ENCODE assay signal across 21 cellular contexts in genomic region chr2:135688002-135688401, GRCh38. TPM values are rescaled to one million over a fixed set of nuclear protein-coding genes. Genes with fewer than 3 reads are reported as not detected.
DNase-seq lines count a peak whose midpoint lies in the region; ATAC-seq, FAIRE-seq and TF ChIP-seq lines count a peak whose summit lies in the region.
"Had no signal": no experiment of that assay in that cellular context is flagged by ENCODE, and none has a peak within 500 bp of the region (broad histone marks: within the 10 kb centered on the region; RNA-seq: fewer than 3 reads in every experiment).

No MANE protein-coding gene starts in this region.

- H2BK15ac ChIP-seq in IMR-90 (ENCODE audit: low read depth, low read length): no peak overlapping the region

- peak overlapping the region; percentile 86 for H3K14ac ChIP-seq in IMR-90 (replicated peaks; ENCODE audit: low read depth, low read length)

- H3K18ac ChIP-seq in IMR-90 (ENCODE audit: low read depth, low read length): no peak overlapping the region

- FAIRE-seq in GM12891 (lab: Jason Lieb, UNC) (peak; percentile 41), GM12878 (lab: Jason Lieb, UNC) (no peak)

- H2AK5ac ChIP-seq in IMR-90 (ENCODE audit: low read depth, low read length): no peak overlapping the region

- peak overlapping the region; percentile 68 for H3K27ac Mint-ChIP-seq in nephron progenitor cell
- peak overlapping the region in 1 of 7 donors; percentile 23 for H3K27ac Mint-ChIP-seq in CD4-positive, alpha-beta memory T cell

- H4K91ac ChIP-seq in IMR-90 (ENCODE audit: insufficient read depth, low read depth, low read length): no peak overlapping the region

- TF ChIP-seq RAD21 in IMR-90 (IDR thresholded peaks at IDR 0.05; ENCODE audit: low read length): no peak
- TF ChIP-seq RAD21 in GM12878 (IDR thresholded peaks at IDR 0.05; ENCODE audit: insufficient read depth, low read depth, low read length): no peak

- H2BK5ac ChIP-seq in IMR-90 (ENCODE audit: low read depth, low read length, poor library complexity, severe bottlenecking): no peak overlapping the region

- no peak overlapping the region for H3K56ac ChIP-seq in IMR-90 (ENCODE audit: extremely low read depth, insufficient read depth, low read length)

- DNase-seq in GM12891 (ENCODE audit: insufficient read length, low spot score): no peak
- peak; percentile 44 for DNase-seq in IMR-90
- DNase-seq in GM12878 (ENCODE audit: low read depth, low spot score): peak; percentile 31
- DNase-seq in nephron progenitor cell: no peak
- no peak for DNase-seq in SHP77 treated with DMSO at 0.1 percent for 48 hours (lab: John Stamatoyannopoulos, UW)
- no peak for DNase-seq in CD4-positive, alpha-beta memory T cell
- DNase-seq in HuH-7 (ENCODE audit: low spot score): no peak
- DNase-seq: activated CD4-positive, CD25-positive, alpha-beta regulatory T cell; DND-41; heart right ventricle; kidney glomerular epithelial cell; mucosa of descending colon; NCI-H187; NCI-H524 treated with DMSO at 0.1 percent for 48 hours; Peyer's patch; stomach; SW 1271 had no signal

- dilution Hi-C loops in IMR-90 (cut with HindIII; ENCODE audit: low sequenced_read_pairs, unreplicated experiment): no loop called here

- no peaks in the 10 kb centered on the region for H3K79me2 ChIP-seq in GM12878 (ENCODE audit: control insufficient read depth, insufficient read depth, low read length)
- H3K79me2 ChIP-seq: parathyroid adenoma had no signal

- H3K27me3 Mint-ChIP-seq in nephron progenitor cell (ENCODE audit: low read depth, poor library complexity): no peaks in the 10 kb centered on the region
- H3K27me3 Mint-ChIP-seq in CD4-positive, alpha-beta memory T cell: no peaks in the 10 kb centered on the region

- H2AFZ ChIP-seq in IMR-90 (replicated peaks; ENCODE audit: low read length, poor library complexity): no peak overlapping the region
- H2AFZ ChIP-seq in GM12878 (ENCODE audit: control insufficient read depth, low read depth, low read length): peak overlapping the region; percentile 2
- H2AFZ ChIP-seq: parathyroid adenoma had no signal

- 0 out of 4 replicates have a peak overlapping the region, but pooled peaks of 1 of the 2 experiments have one; percentile 4 for H4K8ac ChIP-seq in IMR-90 (ENCODE audit: low read depth in 2 of 2, low read length in 2 of 2)

- peak; percentile 63; the same call in 1 of the 2 replicates for ATAC-seq in IMR-90 (ENCODE audit: low read depth)
- peak; percentile 77 for ATAC-seq in GM12878
- ATAC-seq: heart right ventricle, mucosa of descending colon had no signal

- peak in 1 of 2 experiments; percentile 53; a peak in 1 of 4 replicates for TF ChIP-seq EP300 in GM12878 (IDR thresholded peaks at IDR 0.05; ENCODE audit: borderline replicate concordance in 1 of 2, control insufficient read depth in 1 of 2, low read depth in 2 of 2, low read length in 2 of 2)

- CTCF ChIA-PET in IMR-90 (lab: Yijun Ruan, JAX): interaction anchor here (0.6 kb wide), 2 partner anchors 27 to 976 kb away, joined by 3 read pairs; no protein-coding TSS in a partner anchor
- CTCF ChIA-PET in GM12878 (lab: Yijun Ruan, JAX): interaction anchor here (3.1 kb wide), 1 partner anchor 22 kb away, joined by 16 read pairs; no protein-coding TSS in a partner anchor
- CTCF ChIA-PET in CD4-positive, alpha-beta memory T cell (lab: Charles Lee; ENCODE audit: partially characterized antibody): no interaction called here

- intact Hi-C loops in IMR-90 (cut with micrococcal nuclease) (no loop called here), GM12878 (cut with micrococcal nuclease; ENCODE audit: unreplicated experiment) (no loop called here)
- intact Hi-C loops in CD4-positive, alpha-beta memory T cell (cut with micrococcal nuclease): no loop called here

- H3K9ac ChIP-seq in IMR-90 (ENCODE audit: low read depth, low read length): no peak overlapping the region
- H3K9ac ChIP-seq in GM12878 (ENCODE audit: control insufficient read depth, insufficient read depth, low read length): no peak overlapping the region
- H3K9ac ChIP-seq: BLaER1 treated with 17β-estradiol and CSF1 and Interleukin-3, amounts not matched to agents 10 nM and 100 nM; KMS-11; parathyroid adenoma had no signal

- no peaks in the 10 kb centered on the region for H3K9me3 Mint-ChIP-seq in nephron progenitor cell
- peaks cover 0 to 2% (median 0%) of the 10 kb centered on the region in 8 donors for H3K9me3 Mint-ChIP-seq in CD4-positive, alpha-beta memory T cell

- SMC1A ChIA-PET in GM12878 (lab: Charles Lee; ENCODE audit: uncharacterized antibody, unreplicated experiment): interaction anchor here (1.4 to 2.9 kb wide), 5 partner anchors 18 to 699 kb away, joined by 3 to 11 read pairs (median 7); no protein-coding TSS in a partner anchor

- no peak overlapping the region for H2BK20ac ChIP-seq in IMR-90 (ENCODE audit: low read depth, low read length)

- H3K23ac ChIP-seq in IMR-90 (ENCODE audit: low read depth, low read length): 0 out of 2 replicates have a peak overlapping the region, but pooled peaks have one; percentile 63

- POLR2A ChIA-PET in IMR-90 (lab: Charles Lee; ENCODE audit: unreplicated experiment) (no interaction called here), GM12878 (lab: Charles Lee) (interaction anchor here (1.0 to 1.2 kb wide), 2 partner anchors 9 to 15 kb away, joined by 3 to 4 read pairs; no protein-coding TSS in a partner anchor)
- POLR2A ChIA-PET in CD4-positive, alpha-beta memory T cell (lab: Charles Lee; ENCODE audit: partially characterized antibody): no interaction called here

- no peak overlapping the region for H2AK9ac ChIP-seq in IMR-90 (replicated peaks; ENCODE audit: low read depth, low read length, poor library complexity)

- no peak overlapping the region for H4K5ac ChIP-seq in IMR-90 (ENCODE audit: low read depth, low read length)

- RAD21 ChIA-PET in GM12878 (lab: Charles Lee; ENCODE audit: unreplicated experiment): interaction anchor here (1.3 kb wide), 1 partner anchor 323 kb away, joined by 3 read pairs; no protein-coding TSS in a partner anchor

- H2BK120ac ChIP-seq in IMR-90 (ENCODE audit: low read depth, low read length): no peak overlapping the region

- BruUV-seq in IMR-90 (replicated peaks; lab: Mats Ljungman, UMichigan): no TSS peak
- no TSS peak for BruUV-seq in GM12878 (replicated peaks; lab: Mats Ljungman, UMichigan)

- no peak overlapping the region for H3K4me3 ChIP-seq in IMR-90 (ENCODE audit: insufficient read depth, low read depth, low read length)
- H3K4me3 ChIP-seq in GM12878: 0 out of 2 replicates have a peak overlapping the region, but pooled peaks have one; percentile 9
- H3K4me3 ChIP-seq in CD4-positive, alpha-beta memory T cell (ENCODE audit: low read length in 2 of 2): no peak overlapping the region
- H3K4me3 ChIP-seq: BLaER1 treated with 17β-estradiol and CSF1 and Interleukin-3, amounts not matched to agents 10 nM and 100 nM; heart right ventricle; mucosa of descending colon; Peyer's patch; stomach had no signal

- H3K36me3 ChIP-seq in IMR-90 (ENCODE audit: control insufficient read depth, insufficient read depth, low read length) (no peaks in the 10 kb centered on the region), GM12878 (ENCODE audit: control insufficient read depth in 2 of 2, insufficient read depth in 2 of 2, low read length in 1 of 2) (no peaks in the 10 kb centered on the region)
- no peaks in the 10 kb centered on the region for H3K36me3 ChIP-seq in CD4-positive, alpha-beta memory T cell (ENCODE audit: insufficient read depth, low read length)
- H3K36me3 ChIP-seq: Peyer's patch had no signal

- no peaks in the 10 kb centered on the region for H3K27me3 ChIP-seq in IMR-90 (ENCODE audit: control insufficient read depth, insufficient read depth, low read length)
- no peaks in the 10 kb centered on the region for H3K27me3 ChIP-seq in GM12878 (replicated peaks in 1 of 2; ENCODE audit: control insufficient read depth in 2 of 2, insufficient read depth in 2 of 2, low read length in 1 of 2)
- no peaks in the 10 kb centered on the region for H3K27me3 ChIP-seq in CD4-positive, alpha-beta memory T cell (ENCODE audit: insufficient read depth, low read length)
- H3K27me3 ChIP-seq: BLaER1 treated with 17β-estradiol and CSF1 and Interleukin-3, amounts not matched to agents 10 nM and 100 nM; heart right ventricle; Peyer's patch; stomach had no signal

- WGBS in IMR-90 (ENCODE audit: extremely low coverage in 2 of 2, insufficient read length in 1 of 2), 2 experiments: no CpG with 5 or more reads among the region's 5 CpGs
- 40% methylated on average over 5 of the region's 5 CpGs for WGBS in GM12878 (ENCODE audit: insufficient coverage, insufficient replicate concordance, low lambda C conversion rate, missing lambda C conversion rate)

- TF ChIP-seq CTCF in IMR-90 (conservative IDR thresholded peaks at IDR 0.05; ENCODE audit: low read depth, low read length) (no peak), GM12878 (IDR thresholded peaks at IDR 0.05 in 2 of 3, conservative IDR thresholded peaks at IDR 0.05 in 1 of 3; ENCODE audit: control insufficient read depth in 2 of 3, extremely low read depth in 1 of 3, insufficient read depth in 1 of 3, low read depth in 3 of 3, low read length in 3 of 3) (no peak), nephron progenitor cell (IDR thresholded peaks at IDR 0.05) (no peak)

- H3K9me3 ChIP-seq in IMR-90 (ENCODE audit: control insufficient read depth, insufficient read depth, low read length) (no peaks in the 10 kb centered on the region), GM12878 (replicated peaks; ENCODE audit: control insufficient read depth, insufficient read depth, low read length) (no peaks in the 10 kb centered on the region)
- H3K9me3 ChIP-seq in CD4-positive, alpha-beta memory T cell (ENCODE audit: control insufficient read depth in 1 of 2, low read length in 2 of 2): no peaks in the 10 kb centered on the region
- H3K9me3 ChIP-seq: BLaER1 treated with 17β-estradiol and CSF1 and Interleukin-3, amounts not matched to agents 10 nM and 100 nM; heart right ventricle; mucosa of descending colon; Peyer's patch; stomach had no signal

- H4K20me1 ChIP-seq in IMR-90 (ENCODE audit: insufficient read depth, low read length) (no peaks in the 10 kb centered on the region), GM12878 (ENCODE audit: control insufficient read depth, insufficient read depth) (no peaks in the 10 kb centered on the region)
- H4K20me1 ChIP-seq: BLaER1 treated with 17β-estradiol and CSF1 and Interleukin-3, amounts not matched to agents 10 nM and 100 nM had no signal

- H3K9me1 ChIP-seq in IMR-90 (ENCODE audit: insufficient read depth, low read length): peaks cover 2% of the 10 kb centered on the region

- peaks cover 0 to 2% of the 10 kb centered on the region in 2 experiments; a peak in 1 of 4 replicates for H3K79me1 ChIP-seq in IMR-90 (ENCODE audit: low read depth in 1 of 2, low read length in 2 of 2)

- no peak overlapping the region for H3K27ac ChIP-seq in IMR-90 (ENCODE audit: insufficient read depth, low read length)
- H3K27ac ChIP-seq in GM12878 (ENCODE audit: control insufficient read depth, insufficient read depth): peak overlapping the region; percentile 34
- no peak overlapping the region for H3K27ac ChIP-seq in CD4-positive, alpha-beta memory T cell (ENCODE audit: low read depth, low read length)
- H3K27ac ChIP-seq: heart right ventricle, HL-60, KMS-11, parathyroid adenoma, Peyer's patch, stomach had no signal

- H3K4me1 ChIP-seq in IMR-90 (ENCODE audit: control insufficient read depth, insufficient read depth, low read length) (peaks cover 2% of the 10 kb centered on the region; the same call in 1 of the 2 replicates), GM12878 (ENCODE audit: control insufficient read depth, insufficient read depth, low read length) (peaks cover 17% of the 10 kb centered on the region)
- H3K4me1 ChIP-seq in CD4-positive, alpha-beta memory T cell (ENCODE audit: insufficient read depth, low read length): peaks cover 11% of the 10 kb centered on the region
- H3K4me1 ChIP-seq: heart right ventricle, parathyroid adenoma, Peyer's patch, stomach had no signal

- H3K36me3 Mint-ChIP-seq in nephron progenitor cell (ENCODE audit: low read depth): peaks cover 47% of the 10 kb centered on the region
- peaks cover 13 to 27% of the 10 kb centered on the region in 2 donors for H3K36me3 Mint-ChIP-seq in CD4-positive, alpha-beta memory T cell

- no peak overlapping the region for H3K4me3 Mint-ChIP-seq in nephron progenitor cell
- H3K4me3 Mint-ChIP-seq in CD4-positive, alpha-beta memory T cell: no peak overlapping the region

- H3K4me2 ChIP-seq in IMR-90 (ENCODE audit: low read depth, low read length) (peak overlapping the region; percentile 4; the same call in 1 of the 2 replicates), GM12878 (ENCODE audit: control insufficient read depth, insufficient read depth) (0 out of 2 replicates have a peak overlapping the region, but pooled peaks have one; percentile 51)
- H3K4me2 ChIP-seq: BLaER1 treated with 17β-estradiol and CSF1 and Interleukin-3, amounts not matched to agents 10 nM and 100 nM; KMS-11 had no signal

- H3K4ac ChIP-seq in IMR-90 (ENCODE audit: low read depth, low read length): no peak overlapping the region

- no peaks in the 10 kb centered on the region for H3K4me1 Mint-ChIP-seq in nephron progenitor cell
- peaks cover 13 to 33% (median 23%) of the 10 kb centered on the region in 4 donors for H3K4me1 Mint-ChIP-seq in CD4-positive, alpha-beta memory T cell

- in situ Hi-C loops in IMR-90 (cut with MboI; ENCODE audit: low sequenced_read_pairs): no loop called here
- in situ Hi-C loops in GM12878 (cut with MboI): no loop called here

- TF ChIP-seq POLR2A in GM12891 (IDR thresholded peaks at IDR 0.05; ENCODE audit: low read depth, low read length): no peak
- no peak for TF ChIP-seq POLR2A in IMR-90 (IDR thresholded peaks at IDR 0.05; ENCODE audit: low read depth, low read length)
- no peak for TF ChIP-seq POLR2A in GM12878 (IDR thresholded peaks at IDR 0.05; ENCODE audit: low read depth, low read length)

RNA-seq across cellular contexts. Expression of gene UBXN4, which starts 53.7 kb away (rescaled TPM):
- 38.1 TPM for polyA plus RNA-seq in GM12891 (2012; ENCODE audit: low read depth, missing spikeins)
- total RNA-seq in IMR-90 (2012; rRNA removed) (49.1 and 64.7 TPM in 2 replicates), GM12878 (2014; rRNA removed) (53.8 and 62.9 TPM in 2 replicates), GM12878 (2014; rRNA removed; fragmentation: Illumina TruSeq; extraction: Trizol) (62.3 and 63.7 TPM in 2 replicates), GM12878 (2021) (66.0 and 67.4 TPM in 2 replicates)
- polyA plus RNA-seq in IMR-90 (2012; rRNA removed) (39.1 and 48.1 TPM in 2 replicates), GM12878 (2011; rRNA removed) (115 and 180 TPM in 2 replicates), GM12878 (2014; fragmentation: Illumina TruSeq; extraction: Trizol) (77.8 and 99.4 TPM in 2 replicates), GM12878 (2014; fragmentation: Nextera tagmentation; extraction: Ambion mirVana) (10 to 100 TPM; 52.6 to 79.4 TPM), GM12878 (2014; rRNA removed) (44.8 and 57.5 TPM in 2 replicates), GM12878 (2016; fragmentation: Nextera tagmentation; extraction: Ambion mirVana) (100 to 1,000 TPM; 114 to 133 TPM)
- polyA plus RNA-seq in IMR-90 (2012; cell fraction: cytosol; rRNA removed): 8.1 and 14.9 TPM in 2 replicates
- polyA plus RNA-seq in IMR-90 (2012; cell fraction: nucleus; rRNA removed; ENCODE audit: low replicate concordance): 19.8 and 128 TPM in 2 replicates
- total RNA-seq in GM12878 (2013; cell fraction: nucleolus; rRNA removed): 109 and 118 TPM in 2 replicates
- 33.8 TPM for polyA plus RNA-seq in GM12878 (2011; ENCODE audit: low read depth)
- polyA plus RNA-seq in GM12878 (2011; cell fraction: cytosol; rRNA removed): 35.5 and 41.3 TPM in 2 replicates
- polyA plus RNA-seq in GM12878 (2011; cell fraction: nucleus; rRNA removed): 69.6 and 71.9 TPM in 2 replicates
- polyA plus RNA-seq in GM12878 (2012): 48.3 and 58.5 TPM in 2 replicates
- 57.9 and 60.8 TPM in 2 replicates for polyA minus RNA-seq in GM12878 (2011; rRNA and poly(A)+ RNA removed)
- polyA minus RNA-seq in GM12878 (2011; cell fraction: cytosol; rRNA and poly(A)+ RNA removed): 29.3 and 34.7 TPM in 2 replicates
- polyA minus RNA-seq in GM12878 (2011; cell fraction: nucleus; rRNA and poly(A)+ RNA removed): 37.6 and 44.3 TPM in 2 replicates
- 100 to 1,000 TPM; 116 to 121 TPM for total RNA-seq in CD4-positive, alpha-beta memory T cell
- 100 to 1,000 TPM; 111 to 128 TPM for polyA plus RNA-seq in CD4-positive, alpha-beta memory T cell

Comparison
In these comparisons a context has a peak if more than half of its experiments do, and no peak if none do; other contexts are left out.
1. DNase-seq: peak in IMR-90 (single experiment) and GM12878 (single experiment); none in GM12891 (single experiment), nephron progenitor cell (single experiment), SHP77 treated with DMSO at 0.1 percent for 48 hours (single experiment), CD4-positive, alpha-beta memory T cell (0 of 5) and HuH-7 (single experiment).